26 cellular contexts compared by ENCODE assay signal in the genomic region with DNA sequence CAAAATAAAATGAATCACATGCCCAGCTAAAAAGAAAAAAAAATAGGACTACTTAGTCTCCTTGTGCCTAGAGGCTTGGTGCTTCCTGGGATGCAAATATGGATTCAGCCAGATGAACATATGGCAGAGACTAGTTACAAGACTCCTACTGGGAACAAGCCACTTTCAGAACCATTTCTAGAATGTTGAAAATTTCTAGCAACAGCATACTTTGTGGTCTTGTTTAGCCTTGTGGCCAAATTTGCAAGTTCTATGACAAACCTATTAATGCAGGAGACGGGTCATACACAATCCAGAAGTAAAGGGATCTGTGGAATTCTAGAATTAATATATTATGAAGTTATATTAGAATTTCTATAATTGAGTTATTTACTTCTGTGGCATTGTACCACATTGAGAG.
"Had no signal": no experiment of that assay in that cellular context is flagged by ENCODE, and none has a peak within 500 bp of the region (broad histone marks: within the 10 kb centered on the region; RNA-seq: fewer than 3 reads in every experiment).

No MANE protein-coding gene starts in this region.

- H3K27me3 ChIP-seq: body of pancreas, esophagus squamous epithelium, thyroid gland, upper lobe of left lung, vagina had no signal

- H3K4me3 Mint-ChIP-seq: activated CD4-positive, alpha-beta memory T cell treated with anti-CD3 and anti-CD28 coated beads, Interleukin-2, amount 10 ng/mL, durations not matched to agents 7 days and 5 days; activated CD4-positive, alpha-beta T cell treated with anti-CD3 and anti-CD28 coated beads, Interleukin-2, amount 10 ng/mL, durations not matched to agents 24 days and 14 days; activated naive CD8-positive, alpha-beta T cell treated with anti-CD3 and anti-CD28 coated beads, Interleukin-2, amount 50 U/mL, for 24 hours; activated T-cell treated with anti-CD3 and anti-CD28 coated beads, Interleukin-2, amount 50 U/mL, for 4 hours; activated T-helper 17 cell treated with anti-CD3 and anti-CD28 coated beads, Interleukin-2, amount 50 U/mL, for 72 hours; natural killer cell treated with Interleukin-12 subunit alpha and Interleukin-12 subunit beta and Interleukin-15 and Interleukin-18, amount 100 ng/mL, for 72 hours; stimulated activated effector memory CD8-positive, alpha-beta T cell treated with anti-CD3 and anti-CD28 coated beads, Interleukin-12 subunit alpha, Interleukin-12 subunit beta, amount 100 ng/mL, for 72 hours; stimulated activated naive CD8-positive, alpha-beta T cell treated with anti-CD3 and anti-CD28 coated beads, Interleukin-15, amount 100 ng/mL, for 72 hours had no signal

- H3K4me3 ChIP-seq: body of pancreas, esophagus squamous epithelium, lung, mucosa of descending colon, thyroid gland, upper lobe of left lung, vagina had no signal

- H3K4me1 ChIP-seq: body of pancreas, esophagus squamous epithelium, thyroid gland, upper lobe of left lung, vagina had no signal

- H3K27ac ChIP-seq: body of pancreas, esophagus squamous epithelium, thyroid gland, upper lobe of left lung, vagina had no signal

- H3K4me1 Mint-ChIP-seq: activated CD4-positive, alpha-beta memory T cell treated with anti-CD3 and anti-CD28 coated beads, Interleukin-2, amount 10 ng/mL, durations not matched to agents 7 days and 5 days; activated CD4-positive, alpha-beta T cell treated with anti-CD3 and anti-CD28 coated beads, Interleukin-2, amount 10 ng/mL, durations not matched to agents 24 days and 14 days; activated T-helper 17 cell treated with anti-CD3 and anti-CD28 coated beads, Interleukin-2, amount 50 U/mL, for 72 hours; stimulated activated effector memory CD8-positive, alpha-beta T cell treated with anti-CD3 and anti-CD28 coated beads, Interleukin-12 subunit alpha, Interleukin-12 subunit beta, amount 100 ng/mL, for 72 hours; stimulated activated naive CD8-positive, alpha-beta T cell treated with anti-CD3 and anti-CD28 coated beads, Interleukin-15, amount 100 ng/mL, for 72 hours had no signal

- H3K36me3 ChIP-seq: esophagus squamous epithelium, thyroid gland, upper lobe of left lung, vagina had no signal

- H3K27me3 Mint-ChIP-seq: activated CD4-positive, alpha-beta memory T cell treated with anti-CD3 and anti-CD28 coated beads, Interleukin-2, amount 10 ng/mL, durations not matched to agents 7 days and 5 days; activated CD4-positive, alpha-beta T cell treated with anti-CD3 and anti-CD28 coated beads, Interleukin-2, amount 10 ng/mL, durations not matched to agents 24 days and 14 days; activated naive CD8-positive, alpha-beta T cell treated with anti-CD3 and anti-CD28 coated beads, Interleukin-2, amount 50 U/mL, for 24 hours; natural killer cell treated with Interleukin-12 subunit alpha and Interleukin-12 subunit beta and Interleukin-15 and Interleukin-18, amount 100 ng/mL, for 72 hours; stimulated activated naive CD8-positive, alpha-beta T cell treated with anti-CD3 and anti-CD28 coated beads, Interleukin-15, amount 100 ng/mL, for 72 hours had no signal

- DNase-seq: activated CD4-positive, alpha-beta memory T cell treated with anti-CD3 and anti-CD28 coated beads, Interleukin-2, amount 10 ng/mL, durations not matched to agents 7 days and 5 days; activated CD4-positive, alpha-beta T cell treated with anti-CD3 and anti-CD28 coated beads, Interleukin-2, amount 10 ng/mL, durations not matched to agents 24 days and 14 days; activated CD4-positive, CD25-positive, alpha-beta regulatory T cell treated with anti-CD3 and anti-CD28 coated beads, Interleukin-2, amount 50 U/mL, for 72 hours; activated gamma-delta T cell treated with Interleukin-2 at 50 U/mL for 16 hours; activated naive CD4-positive, alpha-beta T cell treated with anti-CD3 and anti-CD28 coated beads, Interleukin-2, amount 50 U/mL, for 16 hours; activated naive CD8-positive, alpha-beta T cell treated with anti-CD3 and anti-CD28 coated beads, Interleukin-2, amount 50 U/mL, for 24 hours; activated T-cell treated with anti-CD3 and anti-CD28 coated beads, Interleukin-2, amount 50 U/mL, for 4 hours; body of pancreas; dermis blood vessel endothelial cell; effector CD4-positive, alpha-beta T cell; esophagus squamous epithelium; kidney glomerular epithelial cell; mucosa of descending colon; small intestine; stimulated activated CD4-positive, alpha-beta T cell treated with anti-CD3 and anti-CD28 coated beads, Interleukin-4, amount 100 ng/mL, for 24 hours; stimulated activated naive CD8-positive, alpha-beta T cell treated with anti-CD3 and anti-CD28 coated beads, Interleukin-15, amount 100 ng/mL, for 72 hours; T-helper 2 cell; thyroid gland; upper lobe of left lung had no signal

- H3K36me3 Mint-ChIP-seq: natural killer cell treated with Interleukin-12 subunit alpha and Interleukin-12 subunit beta and Interleukin-15 and Interleukin-18, amount 100 ng/mL, for 72 hours; stimulated activated effector memory CD8-positive, alpha-beta T cell treated with anti-CD3 and anti-CD28 coated beads, Interleukin-12 subunit alpha, Interleukin-12 subunit beta, amount 100 ng/mL, for 72 hours had no signal

- ATAC-seq: activated naive CD8-positive, alpha-beta T cell treated with anti-CD3 and anti-CD28 coated beads, Interleukin-2, amount 50 U/mL, for 24 hours; activated T-cell treated with anti-CD3 and anti-CD28 coated beads, Interleukin-2, amount 50 U/mL, for 4 hours; activated T-helper 17 cell treated with anti-CD3 and anti-CD28 coated beads, Interleukin-2, amount 50 U/mL, for 72 hours; body of pancreas; left lobe of liver; mucosa of descending colon; natural killer cell treated with Interleukin-12 subunit alpha and Interleukin-12 subunit beta and Interleukin-15 and Interleukin-18, amount 100 ng/mL, for 72 hours; sciatic nerve; stimulated activated effector memory CD8-positive, alpha-beta T cell treated with anti-CD3 and anti-CD28 coated beads, Interleukin-12 subunit alpha, Interleukin-12 subunit beta, amount 100 ng/mL, for 72 hours; stimulated activated naive CD8-positive, alpha-beta T cell treated with anti-CD3 and anti-CD28 coated beads, Interleukin-15, amount 100 ng/mL, for 72 hours had no signal

- H3K9me3 ChIP-seq: body of pancreas, esophagus squamous epithelium, mucosa of descending colon, thyroid gland, upper lobe of left lung, vagina had no signal

- H3K27ac Mint-ChIP-seq: activated CD4-positive, alpha-beta memory T cell treated with anti-CD3 and anti-CD28 coated beads, Interleukin-2, amount 10 ng/mL, durations not matched to agents 7 days and 5 days; activated CD4-positive, alpha-beta T cell treated with anti-CD3 and anti-CD28 coated beads, Interleukin-2, amount 10 ng/mL, durations not matched to agents 24 days and 14 days; activated naive CD8-positive, alpha-beta T cell treated with anti-CD3 and anti-CD28 coated beads, Interleukin-2, amount 50 U/mL, for 24 hours; activated T-helper 17 cell treated with anti-CD3 and anti-CD28 coated beads, Interleukin-2, amount 50 U/mL, for 72 hours; natural killer cell treated with Interleukin-12 subunit alpha and Interleukin-12 subunit beta and Interleukin-15 and Interleukin-18, amount 100 ng/mL, for 72 hours; stimulated activated effector memory CD8-positive, alpha-beta T cell treated with anti-CD3 and anti-CD28 coated beads, Interleukin-12 subunit alpha, Interleukin-12 subunit beta, amount 100 ng/mL, for 72 hours; stimulated activated naive CD8-positive, alpha-beta T cell treated with anti-CD3 and anti-CD28 coated beads, Interleukin-15, amount 100 ng/mL, for 72 hours had no signal

- H3K9me3 Mint-ChIP-seq: activated CD4-positive, alpha-beta memory T cell treated with anti-CD3 and anti-CD28 coated beads, Interleukin-2, amount 10 ng/mL, durations not matched to agents 7 days and 5 days; activated CD4-positive, alpha-beta T cell treated with anti-CD3 and anti-CD28 coated beads, Interleukin-2, amount 10 ng/mL, durations not matched to agents 24 days and 14 days; activated naive CD8-positive, alpha-beta T cell treated with anti-CD3 and anti-CD28 coated beads, Interleukin-2, amount 50 U/mL, for 24 hours; activated T-cell treated with anti-CD3 and anti-CD28 coated beads, Interleukin-2, amount 50 U/mL, for 4 hours; activated T-helper 17 cell treated with anti-CD3 and anti-CD28 coated beads, Interleukin-2, amount 50 U/mL, for 72 hours; natural killer cell treated with Interleukin-12 subunit alpha and Interleukin-12 subunit beta and Interleukin-15 and Interleukin-18, amount 100 ng/mL, for 72 hours; stimulated activated effector memory CD8-positive, alpha-beta T cell treated with anti-CD3 and anti-CD28 coated beads, Interleukin-12 subunit alpha, Interleukin-12 subunit beta, amount 100 ng/mL, for 72 hours; stimulated activated naive CD8-positive, alpha-beta T cell treated with anti-CD3 and anti-CD28 coated beads, Interleukin-15, amount 100 ng/mL, for 72 hours had no signal
